ENCODE assay signal across 1 cellular context in the genomic region with DNA sequence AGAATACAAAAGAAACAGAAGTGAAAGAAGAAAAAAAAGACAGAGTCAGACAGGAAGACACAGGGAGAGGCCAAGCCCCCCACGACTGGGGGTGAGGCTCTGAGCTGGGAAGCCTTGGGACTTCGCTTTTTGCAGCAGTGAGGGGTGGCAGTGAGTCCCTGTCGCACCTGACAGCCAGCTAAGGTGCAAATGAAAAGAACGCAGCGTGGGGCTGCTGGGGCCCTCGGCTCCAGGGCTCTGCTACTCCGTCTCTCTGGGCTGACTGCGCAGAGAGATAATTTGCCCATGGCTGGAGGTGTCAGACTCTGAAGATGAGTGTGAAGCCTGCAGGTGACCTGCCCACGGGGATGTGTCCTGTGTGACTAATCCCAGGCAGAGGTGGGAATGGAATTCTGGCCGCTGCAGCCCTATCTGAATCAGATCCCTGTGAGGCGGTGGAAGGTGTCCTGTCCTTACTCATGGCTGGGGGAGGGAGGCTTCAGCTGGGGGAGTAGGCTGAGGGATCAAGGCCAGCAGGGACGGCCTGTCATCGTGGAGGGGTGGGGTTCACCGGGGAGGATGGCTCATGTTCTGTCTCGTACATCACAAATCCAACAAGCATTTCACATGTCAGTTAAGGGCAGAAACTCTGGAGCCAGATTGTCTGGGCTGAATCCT.
TF ChIP-seq lines count a peak whose summit lies in the region.

No MANE protein-coding gene starts in this region.

TF ChIP-seq in HepG2, 621 proteins besides CTCF, POLR2A, EP300 and RAD21 (continued from another document):
- TF ChIP-seq, protein P1, sequence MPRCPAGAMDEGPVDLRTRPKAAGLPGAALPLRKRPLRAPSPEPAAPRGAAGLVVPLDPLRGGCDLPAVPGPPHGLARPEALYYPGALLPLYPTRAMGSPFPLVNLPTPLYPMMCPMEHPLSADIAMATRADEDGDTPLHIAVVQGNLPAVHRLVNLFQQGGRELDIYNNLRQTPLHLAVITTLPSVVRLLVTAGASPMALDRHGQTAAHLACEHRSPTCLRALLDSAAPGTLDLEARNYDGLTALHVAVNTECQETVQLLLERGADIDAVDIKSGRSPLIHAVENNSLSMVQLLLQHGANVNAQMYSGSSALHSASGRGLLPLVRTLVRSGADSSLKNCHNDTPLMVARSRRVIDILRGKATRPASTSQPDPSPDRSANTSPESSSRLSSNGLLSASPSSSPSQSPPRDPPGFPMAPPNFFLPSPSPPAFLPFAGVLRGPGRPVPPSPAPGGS (CRISPR knock-in tag; IDR thresholded peaks at IDR 0.05) = no peak
- no peak for TF ChIP-seq XBP1 (CRISPR knock-in tag; IDR thresholded peaks at IDR 0.05)
